ENCODE assay signal across 8 cellular contexts in the genomic region with DNA sequence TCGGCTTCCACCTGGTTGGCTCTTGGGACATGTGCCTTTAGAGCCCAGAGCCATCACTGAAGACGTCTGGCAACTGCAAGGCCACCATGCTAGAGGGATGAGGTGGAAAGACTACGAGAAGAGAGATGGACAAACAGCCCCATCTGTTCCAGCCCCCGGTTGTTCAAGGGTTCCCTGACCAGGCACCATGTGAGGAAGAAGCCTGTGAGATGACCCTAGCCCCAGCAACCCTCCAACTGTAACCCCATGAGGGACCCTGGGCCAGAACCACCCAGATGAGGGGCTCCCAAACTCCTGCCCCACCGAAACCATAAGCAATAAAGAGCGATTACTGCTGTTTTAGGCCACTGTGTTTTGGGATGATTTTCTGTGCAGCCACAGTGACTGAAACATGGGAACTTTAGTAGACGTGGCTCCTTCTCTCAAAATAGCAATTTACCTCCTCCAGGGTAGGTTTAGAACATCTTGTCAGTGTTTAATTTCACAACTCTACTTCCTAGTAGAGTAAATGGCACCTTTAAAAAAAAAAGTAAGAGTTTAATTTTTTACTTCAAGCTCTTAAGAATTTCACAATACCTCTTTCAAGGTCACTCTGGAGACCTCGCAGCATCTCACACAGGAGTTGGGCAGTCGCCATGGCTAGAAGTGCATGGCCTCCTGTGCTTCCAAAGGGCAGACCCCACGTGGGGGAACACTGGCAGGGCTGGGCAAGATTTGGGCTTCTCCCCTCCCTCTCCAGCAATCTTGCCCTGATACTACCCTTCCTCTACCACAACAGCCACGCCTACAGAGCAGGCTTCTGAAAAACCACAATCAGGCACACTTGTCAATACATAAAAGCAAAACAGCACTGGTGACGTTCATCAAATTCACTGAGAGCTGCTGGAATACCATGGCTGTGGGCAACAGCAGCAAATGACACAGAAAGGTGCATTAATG. TPM values are rescaled to one million over a fixed set of nuclear protein-coding genes. Genes with fewer than 3 reads are reported as not detected.
DNase-seq lines count a peak whose midpoint lies in the region; ATAC-seq and TF ChIP-seq lines count a peak whose summit lies in the region.

No MANE protein-coding gene starts in this region.

- 87 to 93% methylated on average over 6 to 12 of the region's 12 CpGs for WGBS in endodermal cell (ENCODE audit: insufficient coverage in 1 of 2, insufficient read length in 1 of 2), 2 experiments

- no peak overlapping the region for H3K4me3 ChIP-seq in endodermal cell (ENCODE audit: low read length)

- H3K36me3 ChIP-seq in endodermal cell (ENCODE audit: control insufficient read depth, insufficient read depth, low read length): no peaks in the 10 kb centered on the region

- no peak overlapping the region for H3K9ac ChIP-seq in endodermal cell (ENCODE audit: extremely low read depth, low read length, poor library complexity, severe bottlenecking)

- H3K9me3 Mint-ChIP-seq in activated CD8-positive, alpha-beta T cell treated with anti-CD3 and anti-CD28 coated beads, Interleukin-2, amount 10 ng/mL, durations not matched to agents 7 days and 5 days (ENCODE audit: insufficient read depth): no peaks in the 10 kb centered on the region
- no peaks in the 10 kb centered on the region for H3K9me3 Mint-ChIP-seq in endodermal cell
- H3K9me3 Mint-ChIP-seq in nephron progenitor cell: peaks cover 7% of the 10 kb centered on the region

- ATAC-seq in activated CD8-positive, alpha-beta T cell treated with anti-CD3 and anti-CD28 coated beads, Interleukin-2, amount 10 ng/mL, durations not matched to agents 7 days and 5 days: peak; percentile 61
- no peak for ATAC-seq in SK-N-SH treated with all-trans-retinoic acid at 6 μM for 48 hours

- peak overlapping the region; percentile 12 for H3K4me3 Mint-ChIP-seq in activated CD8-positive, alpha-beta T cell treated with anti-CD3 and anti-CD28 coated beads, Interleukin-2, amount 10 ng/mL, durations not matched to agents 7 days and 5 days
- H3K4me3 Mint-ChIP-seq in endodermal cell: no peak overlapping the region
- no peak overlapping the region for H3K4me3 Mint-ChIP-seq in nephron progenitor cell

- CTCF ChIA-PET in activated CD8-positive, alpha-beta T cell treated with anti-CD3 and anti-CD28 coated beads, Interleukin-2, amount 10 ng/mL, durations not matched to agents 7 days and 5 days (lab: Charles Lee): interaction anchor here (0.6 to 1.5 kb wide), 5 partner anchors 10 to 246 kb away, joined by 3 to 5 read pairs (median 4); no protein-coding TSS in a partner anchor

- DNase-seq in MV-4-11 (lab: John Stamatoyannopoulos, UW): peak; percentile 9
- peak; percentile 65 for DNase-seq in activated CD8-positive, alpha-beta T cell treated with anti-CD3 and anti-CD28 coated beads, Interleukin-2, amount 10 ng/mL, durations not matched to agents 7 days and 5 days
- peak; percentile 14 for DNase-seq in endodermal cell
- peak; percentile 46 for DNase-seq in stimulated activated CD8-positive, alpha-beta memory T cell treated with anti-CD3 and anti-CD28 coated beads, Interleukin-12 subunit alpha, Interleukin-12 subunit beta, amount 100 ng/mL, for 4 hours (ENCODE audit: low read depth)
- DNase-seq in nephron progenitor cell: no peak
- no peak for DNase-seq in COLO829 (ENCODE audit: low spot score)
- DNase-seq in globus pallidus (ENCODE audit: low spot score): no peak

- POLR2A ChIA-PET in activated CD8-positive, alpha-beta T cell treated with anti-CD3 and anti-CD28 coated beads, Interleukin-2, amount 10 ng/mL, durations not matched to agents 7 days and 5 days (lab: Charles Lee): interaction anchor here (0.6 kb wide), 1 partner anchor 110 kb away, joined by 3 read pairs; no protein-coding TSS in a partner anchor

- H3K36me3 Mint-ChIP-seq in activated CD8-positive, alpha-beta T cell treated with anti-CD3 and anti-CD28 coated beads, Interleukin-2, amount 10 ng/mL, durations not matched to agents 7 days and 5 days (ENCODE audit: low read depth): peaks cover 2% of the 10 kb centered on the region
- no peaks in the 10 kb centered on the region for H3K36me3 Mint-ChIP-seq in endodermal cell (ENCODE audit: low read depth)
- H3K36me3 Mint-ChIP-seq in nephron progenitor cell (ENCODE audit: low read depth): no peaks in the 10 kb centered on the region

- no peaks in the 10 kb centered on the region for H3K4me1 ChIP-seq in endodermal cell (ENCODE audit: control insufficient read depth, insufficient read depth, low read length)

- no peaks in the 10 kb centered on the region for H3K9me3 ChIP-seq in endodermal cell (ENCODE audit: control insufficient read depth, low read length)

- H3K27me3 ChIP-seq in endodermal cell (ENCODE audit: control insufficient read depth, insufficient read depth, low read length, poor library complexity, severe bottlenecking): peaks cover 89% of the 10 kb centered on the region

- peaks cover 40% of the 10 kb centered on the region for H3K27me3 Mint-ChIP-seq in activated CD8-positive, alpha-beta T cell treated with anti-CD3 and anti-CD28 coated beads, Interleukin-2, amount 10 ng/mL, durations not matched to agents 7 days and 5 days (ENCODE audit: low read depth)
- H3K27me3 Mint-ChIP-seq in endodermal cell (ENCODE audit: insufficient read depth) (peaks cover 86% of the 10 kb centered on the region), nephron progenitor cell (ENCODE audit: low read depth, poor library complexity) (peaks cover 21% of the 10 kb centered on the region)

- H3K27ac Mint-ChIP-seq in activated CD8-positive, alpha-beta T cell treated with anti-CD3 and anti-CD28 coated beads, Interleukin-2, amount 10 ng/mL, durations not matched to agents 7 days and 5 days: peak overlapping the region; percentile 62
- no peak overlapping the region for H3K27ac Mint-ChIP-seq in endodermal cell
- no peak overlapping the region for H3K27ac Mint-ChIP-seq in nephron progenitor cell

- peaks cover 59% of the 10 kb centered on the region for H3K4me1 Mint-ChIP-seq in activated CD8-positive, alpha-beta T cell treated with anti-CD3 and anti-CD28 coated beads, Interleukin-2, amount 10 ng/mL, durations not matched to agents 7 days and 5 days (ENCODE audit: low read depth)
- H3K4me1 Mint-ChIP-seq in endodermal cell (no peaks in the 10 kb centered on the region), nephron progenitor cell (peaks cover 17% of the 10 kb centered on the region)

- TF ChIP-seq CTCF in endodermal cell (conservative IDR thresholded peaks at IDR 0.05): no peak
- no peak for TF ChIP-seq CTCF in nephron progenitor cell (IDR thresholded peaks at IDR 0.05)

- no peak overlapping the region for H3K27ac ChIP-seq in endodermal cell (ENCODE audit: low read depth, low read length)

TF ChIP-seq in SK-N-SH treated with all-trans-retinoic acid at 6 μM for 48 hours, 23 proteins besides CTCF, POLR2A, EP300 and RAD21 (continues in another document):
- no peak for TF ChIP-seq CSDC2 (CRISPR knock-in tag; IDR thresholded peaks at IDR 0.05)
- no peak for TF ChIP-seq ZNF565 (CRISPR knock-in tag; conservative IDR thresholded peaks at IDR 0.05; ENCODE audit: low read depth)
- TF ChIP-seq, protein P1, sequence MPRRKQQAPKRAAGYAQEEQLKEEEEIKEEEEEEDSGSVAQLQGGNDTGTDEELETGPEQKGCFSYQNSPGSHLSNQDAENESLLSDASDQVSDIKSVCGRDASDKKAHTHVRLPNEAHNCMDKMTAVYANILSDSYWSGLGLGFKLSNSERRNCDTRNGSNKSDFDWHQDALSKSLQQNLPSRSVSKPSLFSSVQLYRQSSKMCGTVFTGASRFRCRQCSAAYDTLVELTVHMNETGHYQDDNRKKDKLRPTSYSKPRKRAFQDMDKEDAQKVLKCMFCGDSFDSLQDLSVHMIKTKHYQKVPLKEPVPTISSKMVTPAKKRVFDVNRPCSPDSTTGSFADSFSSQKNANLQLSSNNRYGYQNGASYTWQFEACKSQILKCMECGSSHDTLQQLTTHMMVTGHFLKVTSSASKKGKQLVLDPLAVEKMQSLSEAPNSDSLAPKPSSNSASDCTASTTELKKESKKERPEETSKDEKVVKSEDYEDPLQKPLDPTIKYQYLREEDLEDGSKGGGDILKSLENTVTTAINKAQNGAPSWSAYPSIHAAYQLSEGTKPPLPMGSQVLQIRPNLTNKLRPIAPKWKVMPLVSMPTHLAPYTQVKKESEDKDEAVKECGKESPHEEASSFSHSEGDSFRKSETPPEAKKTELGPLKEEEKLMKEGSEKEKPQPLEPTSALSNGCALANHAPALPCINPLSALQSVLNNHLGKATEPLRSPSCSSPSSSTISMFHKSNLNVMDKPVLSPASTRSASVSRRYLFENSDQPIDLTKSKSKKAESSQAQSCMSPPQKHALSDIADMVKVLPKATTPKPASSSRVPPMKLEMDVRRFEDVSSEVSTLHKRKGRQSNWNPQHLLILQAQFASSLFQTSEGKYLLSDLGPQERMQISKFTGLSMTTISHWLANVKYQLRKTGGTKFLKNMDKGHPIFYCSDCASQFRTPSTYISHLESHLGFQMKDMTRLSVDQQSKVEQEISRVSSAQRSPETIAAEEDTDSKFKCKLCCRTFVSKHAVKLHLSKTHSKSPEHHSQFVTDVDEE (CRISPR knock-in tag; IDR thresholded peaks at IDR 0.05): no peak
- no peak for TF ChIP-seq ZFP30 (CRISPR knock-in tag; IDR thresholded peaks at IDR 0.05)
- no peak for TF ChIP-seq TCF4 (CRISPR knock-in tag; IDR thresholded peaks at IDR 0.05; ENCODE audit: borderline replicate concordance)
- no peak for TF ChIP-seq ZNF8 (CRISPR knock-in tag; IDR thresholded peaks at IDR 0.05)
- TF ChIP-seq BACH2 (CRISPR knock-in tag; IDR thresholded peaks at IDR 0.05; ENCODE audit: borderline replicate concordance): no peak
- TF ChIP-seq ZFP3 (CRISPR knock-in tag; IDR thresholded peaks at IDR 0.05): no peak
- TF ChIP-seq OSR1 (CRISPR knock-in tag; IDR thresholded peaks at IDR 0.05): no peak
- no peak for TF ChIP-seq ESRRG (CRISPR knock-in tag; IDR thresholded peaks at IDR 0.05)
- no peak for TF ChIP-seq ZC3H10 (CRISPR knock-in tag; IDR thresholded peaks at IDR 0.05)
- no peak for TF ChIP-seq ISL1 (CRISPR knock-in tag; IDR thresholded peaks at IDR 0.05)
- TF ChIP-seq, protein P2, sequence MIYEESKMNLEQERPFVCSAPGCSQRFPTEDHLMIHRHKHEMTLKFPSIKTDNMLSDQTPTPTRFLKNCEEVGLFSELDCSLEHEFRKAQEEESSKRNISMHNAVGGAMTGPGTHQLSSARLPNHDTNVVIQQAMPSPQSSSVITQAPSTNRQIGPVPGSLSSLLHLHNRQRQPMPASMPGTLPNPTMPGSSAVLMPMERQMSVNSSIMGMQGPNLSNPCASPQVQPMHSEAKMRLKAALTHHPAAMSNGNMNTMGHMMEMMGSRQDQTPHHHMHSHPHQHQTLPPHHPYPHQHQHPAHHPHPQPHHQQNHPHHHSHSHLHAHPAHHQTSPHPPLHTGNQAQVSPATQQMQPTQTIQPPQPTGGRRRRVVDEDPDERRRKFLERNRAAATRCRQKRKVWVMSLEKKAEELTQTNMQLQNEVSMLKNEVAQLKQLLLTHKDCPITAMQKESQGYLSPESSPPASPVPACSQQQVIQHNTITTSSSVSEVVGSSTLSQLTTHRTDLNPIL (CRISPR knock-in tag; IDR thresholded peaks at IDR 0.05; ENCODE audit: low read depth): no peak

RNA-seq across cellular contexts. Expression of a gene that starts 48.8 kb away (rescaled TPM):
- under 1 TPM in 1 of 2 experiments, not detected in 1; 0.23 TPM for total RNA-seq in activated CD8-positive, alpha-beta T cell treated with anti-CD3 and anti-CD28 coated beads, Interleukin-2, amount 10 ng/mL, durations not matched to agents 7 days and 5 days
- total RNA-seq in endodermal cell: under 1 TPM in 1 of 2 donors, not detected in 1; 0.24 TPM
- polyA plus RNA-seq in endodermal cell (2013, experiment 1 of 2): 9.9 TPM
- 7.0 TPM for polyA plus RNA-seq in endodermal cell (2013, experiment 2 of 2)

Comparison
In these comparisons a context has a peak if more than half of its experiments do, and no peak if none do; other contexts are left out.
1. DNase-seq: peak in MV-4-11 (single experiment), activated CD8-positive, alpha-beta T cell treated with anti-CD3 and anti-CD28 coated beads, Interleukin-2, amount 10 ng/mL, durations not matched to agents 7 days and 5 days (single experiment), endodermal cell (single experiment) and stimulated activated CD8-positive, alpha-beta memory T cell treated with anti-CD3 and anti-CD28 coated beads, Interleukin-12 subunit alpha, Interleukin-12 subunit beta, amount 100 ng/mL, for 4 hours (single experiment); none in nephron progenitor cell (single experiment), COLO829 (single experiment) and globus pallidus (single experiment).